In the genomic region with DNA sequence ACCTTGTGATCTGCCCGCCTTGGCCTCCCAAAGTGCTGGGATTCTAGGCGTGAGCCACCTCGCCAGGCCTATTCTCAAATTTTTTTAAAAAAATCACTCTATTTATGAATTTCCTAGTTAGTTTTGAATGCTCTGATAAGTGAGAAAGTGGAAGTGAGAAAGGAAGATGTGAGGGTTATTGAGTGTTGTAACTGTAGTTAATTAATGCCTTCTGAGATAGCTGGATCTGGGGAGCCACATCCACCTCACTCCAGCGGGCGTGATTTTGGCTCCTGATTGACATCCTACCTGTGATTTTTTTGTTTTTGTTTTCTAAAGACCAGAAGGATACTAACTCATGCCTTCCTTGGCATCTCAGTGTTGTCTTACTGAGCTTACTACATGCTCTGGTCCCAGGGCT, we compare ENCODE assay signal across 27 cellular contexts.
"Had no signal": no experiment of that assay in that cellular context is flagged by ENCODE, and none has a peak within 500 bp of the region (broad histone marks: within the 10 kb centered on the region; RNA-seq: fewer than 3 reads in every experiment).

No MANE protein-coding gene starts in this region.

- H3K36me3 ChIP-seq: ascending aorta, brain microvascular endothelial cell, right atrium auricular region had no signal

- H3K4me3 Mint-ChIP-seq: activated CD4-positive, alpha-beta memory T cell treated with anti-CD3 and anti-CD28 coated beads for 36 hours; activated CD4-positive, alpha-beta T cell treated with anti-CD3 and anti-CD28 coated beads, Interleukin-2, amount 10 ng/mL, durations not matched to agents 24 days and 14 days; activated naive CD4-positive, alpha-beta T cell treated with anti-CD3 and anti-CD28 coated beads, Interleukin-2, amount 10 ng/mL, durations not matched to agents 7 days and 5 days; activated naive CD8-positive, alpha-beta T cell treated with anti-CD3 and anti-CD28 coated beads, Interleukin-2, amount 10 ng/mL, durations not matched to agents 7 days and 5 days; activated T-cell treated with anti-CD3 and anti-CD28 coated beads, Interleukin-2, amount 50 U/mL, for 24 hours; effector memory CD8-positive, alpha-beta T cell; natural killer cell treated with Interleukin-12 subunit alpha and Interleukin-12 subunit beta and Interleukin-15 and Interleukin-18, amount 100 ng/mL, for 72 hours had no signal

- H3K4me3 ChIP-seq: ascending aorta, gastroesophageal sphincter, mucosa of descending colon, right atrium auricular region, smooth muscle cell, tibial nerve had no signal

- H3K27me3 ChIP-seq: ascending aorta, brain microvascular endothelial cell, gastroesophageal sphincter, right atrium auricular region, tibial nerve had no signal

- H3K27me3 Mint-ChIP-seq: activated CD4-positive, alpha-beta memory T cell treated with anti-CD3 and anti-CD28 coated beads for 36 hours; activated CD4-positive, alpha-beta T cell treated with anti-CD3 and anti-CD28 coated beads, Interleukin-2, amount 10 ng/mL, durations not matched to agents 24 days and 14 days; activated naive CD4-positive, alpha-beta T cell treated with anti-CD3 and anti-CD28 coated beads, Interleukin-2, amount 10 ng/mL, durations not matched to agents 7 days and 5 days; activated naive CD8-positive, alpha-beta T cell treated with anti-CD3 and anti-CD28 coated beads, Interleukin-2, amount 10 ng/mL, durations not matched to agents 7 days and 5 days; activated T-cell treated with anti-CD3 and anti-CD28 coated beads, Interleukin-2, amount 50 U/mL, for 24 hours; effector memory CD8-positive, alpha-beta T cell; natural killer cell treated with Interleukin-12 subunit alpha and Interleukin-12 subunit beta and Interleukin-15 and Interleukin-18, amount 100 ng/mL, for 72 hours had no signal

- H3K27ac ChIP-seq: ascending aorta, brain microvascular endothelial cell, gastroesophageal sphincter, right atrium auricular region, tibial nerve had no signal

- H3K4me1 Mint-ChIP-seq: activated naive CD4-positive, alpha-beta T cell treated with anti-CD3 and anti-CD28 coated beads, Interleukin-2, amount 10 ng/mL, durations not matched to agents 7 days and 5 days; activated naive CD8-positive, alpha-beta T cell treated with anti-CD3 and anti-CD28 coated beads, Interleukin-2, amount 10 ng/mL, durations not matched to agents 7 days and 5 days had no signal

- DNase-seq: activated CD4-positive, alpha-beta memory T cell treated with anti-CD3 and anti-CD28 coated beads for 36 hours; activated CD4-positive, alpha-beta T cell treated with anti-CD3 and anti-CD28 coated beads, Interleukin-2, amount 10 ng/mL, durations not matched to agents 24 days and 14 days; activated CD4-positive, CD25-positive, alpha-beta regulatory T cell treated with anti-CD3 and anti-CD28 coated beads, Interleukin-2, amount 50 U/mL, for 72 hours; activated CD8-positive, alpha-beta memory T cell treated with anti-CD3 and anti-CD28 coated beads, Interleukin-2, amount 50 U/mL, for 48 hours; activated gamma-delta T cell; activated naive CD4-positive, alpha-beta T cell treated with anti-CD3 and anti-CD28 coated beads, Interleukin-2, amount 10 ng/mL, durations not matched to agents 7 days and 5 days; activated naive CD8-positive, alpha-beta T cell treated with anti-CD3 and anti-CD28 coated beads, Interleukin-2, amount 10 ng/mL, durations not matched to agents 7 days and 5 days; activated T-cell treated with anti-CD3 and anti-CD28 coated beads, Interleukin-2, amount 50 U/mL, for 24 hours; brain microvascular endothelial cell; caudate nucleus; cortex of kidney; effector memory CD8-positive, alpha-beta T cell; erythroblast; head of caudate nucleus; hippocampal formation; left cardiac atrium; left ventricle myocardium superior; mucosa of descending colon; stimulated activated CD4-positive, alpha-beta T cell treated with anti-CD3 and anti-CD28 coated beads, Interleukin-1b, Interleukin-23, amount 100 ng/mL, for 48 hours; stimulated activated naive CD4-positive, alpha-beta T cell; T1000 had no signal

- H3K4me2 ChIP-seq: smooth muscle cell had no signal

- H3K27ac Mint-ChIP-seq: activated CD4-positive, alpha-beta memory T cell treated with anti-CD3 and anti-CD28 coated beads for 36 hours; activated CD4-positive, alpha-beta T cell treated with anti-CD3 and anti-CD28 coated beads, Interleukin-2, amount 10 ng/mL, durations not matched to agents 24 days and 14 days; activated naive CD4-positive, alpha-beta T cell treated with anti-CD3 and anti-CD28 coated beads, Interleukin-2, amount 10 ng/mL, durations not matched to agents 7 days and 5 days; activated naive CD8-positive, alpha-beta T cell treated with anti-CD3 and anti-CD28 coated beads, Interleukin-2, amount 10 ng/mL, durations not matched to agents 7 days and 5 days; activated T-cell treated with anti-CD3 and anti-CD28 coated beads, Interleukin-2, amount 50 U/mL, for 24 hours; effector memory CD8-positive, alpha-beta T cell; natural killer cell treated with Interleukin-12 subunit alpha and Interleukin-12 subunit beta and Interleukin-15 and Interleukin-18, amount 100 ng/mL, for 72 hours had no signal

- ATAC-seq: effector memory CD8-positive, alpha-beta T cell; gastroesophageal sphincter; left cardiac atrium; left ventricle myocardium superior; mucosa of descending colon; natural killer cell treated with Interleukin-12 subunit alpha and Interleukin-12 subunit beta and Interleukin-15 and Interleukin-18, amount 100 ng/mL, for 72 hours had no signal

- H3K9me3 Mint-ChIP-seq: activated CD4-positive, alpha-beta T cell treated with anti-CD3 and anti-CD28 coated beads, Interleukin-2, amount 10 ng/mL, durations not matched to agents 24 days and 14 days; activated T-cell treated with anti-CD3 and anti-CD28 coated beads, Interleukin-2, amount 50 U/mL, for 24 hours; effector memory CD8-positive, alpha-beta T cell; natural killer cell treated with Interleukin-12 subunit alpha and Interleukin-12 subunit beta and Interleukin-15 and Interleukin-18, amount 100 ng/mL, for 72 hours had no signal

- H3K4me1 ChIP-seq: ascending aorta had no signal

- H3K9me3 ChIP-seq: ascending aorta, gastroesophageal sphincter, mucosa of descending colon, right atrium auricular region, tibial nerve had no signal
